8 cellular contexts compared by ENCODE assay signal in the genomic region with DNA sequence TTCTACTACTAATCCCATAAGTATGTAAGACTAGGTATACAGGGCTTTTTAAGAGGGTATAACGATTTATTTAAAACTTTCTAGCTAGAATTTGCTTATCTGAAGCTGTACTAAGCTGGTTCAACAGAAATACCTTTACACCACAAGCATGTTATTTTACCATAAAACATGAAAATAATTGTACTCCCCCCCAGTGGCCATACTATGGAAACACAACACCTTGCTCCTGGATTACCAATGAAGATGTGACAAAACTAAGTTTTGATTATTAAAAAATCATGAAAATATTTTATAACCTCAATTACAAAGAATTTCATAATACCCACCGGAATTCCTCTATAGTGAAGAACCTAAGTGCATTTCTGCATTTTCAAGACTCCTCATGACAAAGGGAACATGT. TPM values are rescaled to one million over a fixed set of nuclear protein-coding genes. Genes with fewer than 3 reads are reported as not detected.
A peak's percentile ranks its signal among the peaks of the same experiment; 100 is the strongest.
DNase-seq lines count a peak whose midpoint lies in the region; ATAC-seq and TF ChIP-seq lines count a peak whose summit lies in the region.

No MANE protein-coding gene starts in this region.

- TF ChIP-seq CTCF in HFFc6 (IDR thresholded peaks at IDR 0.05), result peak; percentile 79

- H3K4me1 Mint-ChIP-seq in HFFc6 (ENCODE audit: low read depth), result peaks cover 97% of the 10 kb centered on the region
- peaks cover 68% of the 10 kb centered on the region for H3K4me1 Mint-ChIP-seq in T-helper 2 cell treated with Interferon-gamma antibody and Interleukin-4, amounts not matched to agents 5 μg/mL and 100 μg/mL, for 36 hours (ENCODE audit: low read depth)

- DNase-seq in GM03348 (ENCODE audit: low spot score) (peak; percentile 30), HFFc6 (peak; percentile 48), left lobe of liver (ENCODE audit: low spot score) (no peak), NCI-H82 treated with DMSO at 0.1 percent for 48 hours (lab: John Stamatoyannopoulos, UW; ENCODE audit: unreplicated experiment) (no peak), AG08395 (ENCODE audit: low spot score) (no peak)
- no peak for DNase-seq in T-helper 2 cell treated with Interferon-gamma antibody and Interleukin-4, amounts not matched to agents 5 μg/mL and 100 μg/mL, for 36 hours (ENCODE audit: low spot score)

- H3K27me3 Mint-ChIP-seq in HFFc6 (ENCODE audit: insufficient read depth), result no peaks in the 10 kb centered on the region
- H3K27me3 Mint-ChIP-seq in T-helper 2 cell treated with Interferon-gamma antibody and Interleukin-4, amounts not matched to agents 5 μg/mL and 100 μg/mL, for 36 hours (ENCODE audit: low read depth), result no peaks in the 10 kb centered on the region

- H3K27ac Mint-ChIP-seq in HFFc6, result peak overlapping the region; percentile 65; the same call in 1 of the 2 replicates
- peak overlapping the region; percentile 14 for H3K27ac Mint-ChIP-seq in T-helper 2 cell treated with Interferon-gamma antibody and Interleukin-4, amounts not matched to agents 5 μg/mL and 100 μg/mL, for 36 hours

- ATAC-seq in left lobe of liver (peak; percentile 52), HG03342 (IDR thresholded peaks at IDR 0.05; ENCODE audit: unreplicated experiment) (no peak), GM19467 (IDR thresholded peaks at IDR 0.05; ENCODE audit: unreplicated experiment) (no peak)

- peaks cover 3% of the 10 kb centered on the region; the same call in 1 of the 2 replicates for H3K9me3 Mint-ChIP-seq in HFFc6
- no peaks in the 10 kb centered on the region for H3K9me3 Mint-ChIP-seq in T-helper 2 cell treated with Interferon-gamma antibody and Interleukin-4, amounts not matched to agents 5 μg/mL and 100 μg/mL, for 36 hours

- H3K36me3 Mint-ChIP-seq in HFFc6 (ENCODE audit: low read depth), result peaks cover 35% of the 10 kb centered on the region
- H3K36me3 Mint-ChIP-seq in T-helper 2 cell treated with Interferon-gamma antibody and Interleukin-4, amounts not matched to agents 5 μg/mL and 100 μg/mL, for 36 hours (ENCODE audit: low read depth), result peaks cover 24% of the 10 kb centered on the region

- no peak overlapping the region for H3K4me3 Mint-ChIP-seq in HFFc6
- H3K4me3 Mint-ChIP-seq in T-helper 2 cell treated with Interferon-gamma antibody and Interleukin-4, amounts not matched to agents 5 μg/mL and 100 μg/mL, for 36 hours, result no peak overlapping the region

RNA-seq across cellular contexts. Expression of a gene that starts 27.3 kb away (rescaled TPM):
- 10 to 100 TPM; 24.6 to 27.7 (median 26.3) TPM for total RNA-seq in HFFc6 (2021; fragmentation: NEBNext Ultra II Directional; extraction: Animal tissue kit (Norgen Biotek cat#: 25700))
- total RNA-seq in left lobe of liver, result 58.9 TPM

Comparison
In these comparisons a context has a peak if more than half of its experiments do, and no peak if none do; other contexts are left out.
1. DNase-seq: peak in GM03348 (single experiment) and HFFc6 (single experiment); none in T-helper 2 cell treated with Interferon-gamma antibody and Interleukin-4, amounts not matched to agents 5 μg/mL and 100 μg/mL, for 36 hours (single experiment), left lobe of liver (single experiment), NCI-H82 treated with DMSO at 0.1 percent for 48 hours (single experiment) and AG08395 (single experiment).